Comparison of ENCODE assay signal across 21 cellular contexts in genomic region chr14:22434030-22434429, GRCh38.
DNase-seq lines count a peak whose midpoint lies in the region; ATAC-seq and TF ChIP-seq lines count a peak whose summit lies in the region.
"Had no signal": no experiment of that assay in that cellular context is flagged by ENCODE, and none has a peak within 500 bp of the region (broad histone marks: within the 10 kb centered on the region; RNA-seq: fewer than 3 reads in every experiment).

No MANE protein-coding gene starts in this region.

- H3K79me2 ChIP-seq in mesendoderm (ENCODE audit: control insufficient read depth, insufficient read depth, low read length), result no peaks in the 10 kb centered on the region

- H3K4me2 ChIP-seq in mesendoderm (ENCODE audit: low read length), result no peak overlapping the region

- CTCF ChIA-PET in activated CD4-positive, alpha-beta memory T cell treated with anti-CD3 and anti-CD28 coated beads for 36 hours (lab: Charles Lee), result no interaction called here

- H3K27ac ChIP-seq in VCaP (peak overlapping the region; percentile 95), mesendoderm (ENCODE audit: low read depth, low read length) (no peak overlapping the region)

- H3K36me3 Mint-ChIP-seq in activated T-cell treated with anti-CD3 and anti-CD28 coated beads, Interleukin-2, amount 50 U/mL, for 72 hours (ENCODE audit: insufficient read depth in 2 of 2), result no peaks in the 10 kb centered on the region
- H3K36me3 Mint-ChIP-seq in activated CD4-positive, alpha-beta memory T cell treated with anti-CD3 and anti-CD28 coated beads for 36 hours, result no peaks in the 10 kb centered on the region
- H3K36me3 Mint-ChIP-seq: activated naive CD8-positive, alpha-beta T cell treated with anti-CD3 and anti-CD28 coated beads, Interleukin-2, amount 10 ng/mL, durations not matched to agents 7 days and 5 days; memory B cell had no signal

- no peaks in the 10 kb centered on the region for H3K4me1 Mint-ChIP-seq in activated T-cell treated with anti-CD3 and anti-CD28 coated beads, Interleukin-2, amount 50 U/mL, for 72 hours (ENCODE audit: low read depth)
- H3K4me1 Mint-ChIP-seq in activated CD4-positive, alpha-beta memory T cell treated with anti-CD3 and anti-CD28 coated beads for 36 hours (ENCODE audit: low read depth), result no peaks in the 10 kb centered on the region
- H3K4me1 Mint-ChIP-seq: activated naive CD8-positive, alpha-beta T cell treated with anti-CD3 and anti-CD28 coated beads, Interleukin-2, amount 10 ng/mL, durations not matched to agents 7 days and 5 days had no signal

- H3K56ac ChIP-seq in mesendoderm (ENCODE audit: low read length), result no peak overlapping the region

- H3K27ac Mint-ChIP-seq in activated T-cell treated with anti-CD3 and anti-CD28 coated beads, Interleukin-2, amount 50 U/mL, for 72 hours, result no peak overlapping the region
- no peak overlapping the region for H3K27ac Mint-ChIP-seq in activated CD4-positive, alpha-beta memory T cell treated with anti-CD3 and anti-CD28 coated beads for 36 hours
- H3K27ac Mint-ChIP-seq: activated naive CD8-positive, alpha-beta T cell treated with anti-CD3 and anti-CD28 coated beads, Interleukin-2, amount 10 ng/mL, durations not matched to agents 7 days and 5 days; activated T-helper 1 cell treated with anti-CD3 and anti-CD28 coated beads, Interleukin-12 subunit alpha, Interleukin-12 subunit beta, Interleukin-2, Interleukin-4 antibody, amounts not matched to agents 30 ng/mL and 10 ng/mL and 1 ng/mL, durations not matched to agents 14 hours and 24 hours and 36 hours; memory B cell; T-helper 1 cell treated with Interleukin-12 subunit alpha and Interleukin-12 subunit beta and Interleukin-4 antibody, amounts not matched to agents 30 μg/mL and 1 μg/mL, for 36 hours had no signal

- no peaks in the 10 kb centered on the region for H3K79me1 ChIP-seq in mesendoderm (ENCODE audit: low read length)

- WGBS in mesendoderm (ENCODE audit: extremely low coverage, insufficient coverage, low lambda C conversion rate), result no CpG with 5 or more reads among the region's 4 CpGs

- no peak overlapping the region for H3K9ac ChIP-seq in mesendoderm (ENCODE audit: low read length)

- H3K4me3 Mint-ChIP-seq in activated T-cell treated with anti-CD3 and anti-CD28 coated beads, Interleukin-2, amount 50 U/mL, for 72 hours, result no peak overlapping the region
- H3K4me3 Mint-ChIP-seq in activated CD4-positive, alpha-beta memory T cell treated with anti-CD3 and anti-CD28 coated beads for 36 hours, result no peak overlapping the region
- H3K4me3 Mint-ChIP-seq: activated naive CD8-positive, alpha-beta T cell treated with anti-CD3 and anti-CD28 coated beads, Interleukin-2, amount 10 ng/mL, durations not matched to agents 7 days and 5 days; activated T-helper 1 cell treated with anti-CD3 and anti-CD28 coated beads, Interleukin-12 subunit alpha, Interleukin-12 subunit beta, Interleukin-2, Interleukin-4 antibody, amounts not matched to agents 30 ng/mL and 10 ng/mL and 1 ng/mL, durations not matched to agents 14 hours and 24 hours and 36 hours; memory B cell; T-helper 1 cell treated with Interleukin-12 subunit alpha and Interleukin-12 subunit beta and Interleukin-4 antibody, amounts not matched to agents 30 μg/mL and 1 μg/mL, for 36 hours had no signal

- H3K27me3 ChIP-seq in mesendoderm (ENCODE audit: insufficient read depth, low read length, poor library complexity), result no peaks in the 10 kb centered on the region
- H3K27me3 ChIP-seq: stomach had no signal

- H2BK5ac ChIP-seq in mesendoderm (ENCODE audit: low read length), result no peak overlapping the region

- H4K8ac ChIP-seq in mesendoderm (ENCODE audit: low read depth, low read length), result no peak overlapping the region

- no peak overlapping the region for H3K23ac ChIP-seq in mesendoderm (ENCODE audit: low read length)

- intact Hi-C loops in activated CD4-positive, alpha-beta memory T cell treated with anti-CD3 and anti-CD28 coated beads for 36 hours (cut with micrococcal nuclease), result no loop called here

- no peak overlapping the region for H2BK120ac ChIP-seq in mesendoderm (ENCODE audit: low read depth, low read length)

- H3K18ac ChIP-seq in mesendoderm (ENCODE audit: low read length), result no peak overlapping the region

- no peak overlapping the region for H3K4ac ChIP-seq in mesendoderm (ENCODE audit: low read depth, low read length)

- H3K4me3 ChIP-seq in mesendoderm (ENCODE audit: low read length), result no peak overlapping the region
- H3K4me3 ChIP-seq: stomach had no signal

- no peaks in the 10 kb centered on the region for H3K36me3 ChIP-seq in mesendoderm (ENCODE audit: control insufficient read depth, insufficient read depth, low read length)
- H3K36me3 ChIP-seq: stomach had no signal

- no peaks in the 10 kb centered on the region for H3K4me1 ChIP-seq in mesendoderm (ENCODE audit: control insufficient read depth, low read depth, low read length)

- POLR2A ChIA-PET in activated CD4-positive, alpha-beta memory T cell treated with anti-CD3 and anti-CD28 coated beads for 36 hours (lab: Charles Lee), result no interaction called here

- H3K9me3 Mint-ChIP-seq in activated T-cell treated with anti-CD3 and anti-CD28 coated beads, Interleukin-2, amount 50 U/mL, for 72 hours, result no peaks in the 10 kb centered on the region
- H3K9me3 Mint-ChIP-seq in activated CD4-positive, alpha-beta memory T cell treated with anti-CD3 and anti-CD28 coated beads for 36 hours, result no peaks in the 10 kb centered on the region
- H3K9me3 Mint-ChIP-seq: activated naive CD8-positive, alpha-beta T cell treated with anti-CD3 and anti-CD28 coated beads, Interleukin-2, amount 10 ng/mL, durations not matched to agents 7 days and 5 days; activated T-helper 1 cell treated with anti-CD3 and anti-CD28 coated beads, Interleukin-12 subunit alpha, Interleukin-12 subunit beta, Interleukin-2, Interleukin-4 antibody, amounts not matched to agents 30 ng/mL and 10 ng/mL and 1 ng/mL, durations not matched to agents 14 hours and 24 hours and 36 hours; memory B cell; T-helper 1 cell treated with Interleukin-12 subunit alpha and Interleukin-12 subunit beta and Interleukin-4 antibody, amounts not matched to agents 30 μg/mL and 1 μg/mL, for 36 hours had no signal

- H2BK15ac ChIP-seq in mesendoderm (replicated peaks; ENCODE audit: low read depth), result no peak overlapping the region

- ATAC-seq in activated T-cell treated with anti-CD3 and anti-CD28 coated beads, Interleukin-2, amount 50 U/mL, for 72 hours (replicated peaks in 1 of 2), result no peak
- ATAC-seq: activated CD4-positive, CD25-positive, alpha-beta regulatory T cell treated with anti-CD3 and anti-CD28 coated beads, Interleukin-2, amount 50 U/mL, for 24 hours had no signal

- DNase-seq in GM10266 (ENCODE audit: extremely low spot score) (no peak), NCI-H460 (ENCODE audit: extremely low read depth, low read depth) (peak; percentile 30), mesendoderm (peak; percentile 28), Ammon's horn (ENCODE audit: low spot score) (no peak)
- no peak for DNase-seq in activated T-cell treated with anti-CD3 and anti-CD28 coated beads, Interleukin-2, amount 50 U/mL, for 72 hours
- DNase-seq in central memory CD4-positive, alpha-beta T cell, result no peak
- DNase-seq in activated CD4-positive, alpha-beta memory T cell treated with anti-CD3 and anti-CD28 coated beads for 36 hours, result no peak
- DNase-seq: activated CD8-positive, alpha-beta memory T cell treated with anti-CD3 and anti-CD28 coated beads for 24 hours; activated naive CD8-positive, alpha-beta T cell treated with anti-CD3 and anti-CD28 coated beads, Interleukin-2, amount 10 ng/mL, durations not matched to agents 7 days and 5 days; dermis blood vessel endothelial cell; DND-41; foreskin melanocyte; MM.1S; small intestine; stimulated activated CD4-positive, alpha-beta T cell treated with anti-CD3 and anti-CD28 coated beads, Interleukin-4, amount 100 ng/mL, for 24 hours; stomach had no signal

- H3K27me3 Mint-ChIP-seq in activated T-cell treated with anti-CD3 and anti-CD28 coated beads, Interleukin-2, amount 50 U/mL, for 72 hours (ENCODE audit: low read depth), result no peaks in the 10 kb centered on the region
- H3K27me3 Mint-ChIP-seq in activated CD4-positive, alpha-beta memory T cell treated with anti-CD3 and anti-CD28 coated beads for 36 hours, result no peaks in the 10 kb centered on the region
- H3K27me3 Mint-ChIP-seq: activated naive CD8-positive, alpha-beta T cell treated with anti-CD3 and anti-CD28 coated beads, Interleukin-2, amount 10 ng/mL, durations not matched to agents 7 days and 5 days had no signal

- no peak overlapping the region for H2AK5ac ChIP-seq in mesendoderm (ENCODE audit: low read length)

- H4K5ac ChIP-seq in mesendoderm (ENCODE audit: low read length), result no peak overlapping the region

- TF ChIP-seq CTCF in GM10266 (IDR thresholded peaks at IDR 0.05; ENCODE audit: control insufficient read depth, insufficient read depth, low read depth, missing control alignments) (peak; percentile 6), VCaP (conservative IDR thresholded peaks at IDR 0.05) (no peak)

Comparison
In these comparisons a context has a peak if more than half of its experiments do, and no peak if none do; other contexts are left out.
1. DNase-seq: peak in NCI-H460 (single experiment) and mesendoderm (single experiment); none in GM10266 (single experiment), activated T-cell treated with anti-CD3 and anti-CD28 coated beads, Interleukin-2, amount 50 U/mL, for 72 hours (0 of 2), central memory CD4-positive, alpha-beta T cell (single experiment), Ammon's horn (single experiment) and activated CD4-positive, alpha-beta memory T cell treated with anti-CD3 and anti-CD28 coated beads for 36 hours (single experiment).